Comparison of ENCODE assay signal across 8 cellular contexts in genomic region chr1:50976111-50976889, GRCh38. TPM values are rescaled to one million over a fixed set of nuclear protein-coding genes. Genes with fewer than 3 reads are reported as not detected.
A peak's percentile ranks its signal among the peaks of the same experiment; 100 is the strongest.
DNase-seq lines count a peak whose midpoint lies in the region; ATAC-seq and TF ChIP-seq lines count a peak whose summit lies in the region.

No MANE protein-coding gene starts in this region.

- peaks cover 3 to 26% of the 10 kb centered on the region in 2 experiments; a peak in 3 of 4 replicates for H3K79me1 ChIP-seq in IMR-90 (ENCODE audit: low read depth in 1 of 2, low read length in 2 of 2)

- peak overlapping the region; percentile 95 for H3K4me2 ChIP-seq in IMR-90 (ENCODE audit: low read depth, low read length)

- no peaks in the 10 kb centered on the region for H3K9me3 ChIP-seq in IMR-90 (ENCODE audit: control insufficient read depth, insufficient read depth, low read length)
- H3K9me3 ChIP-seq in skeletal muscle tissue (ENCODE audit: control insufficient read depth in 3 of 3, low read length in 3 of 3): no peaks in the 10 kb centered on the region

- H3K4me1 ChIP-seq in IMR-90 (ENCODE audit: control insufficient read depth, insufficient read depth, low read length) (peaks cover 6% of the 10 kb centered on the region; the same call in 1 of the 2 replicates), skeletal muscle tissue (ENCODE audit: control insufficient read depth in 3 of 3, insufficient read depth in 3 of 3, low read length in 3 of 3) (peaks cover 4 to 16% (median 8%) of the 10 kb centered on the region in 3 donors)

- peak overlapping the region; percentile 87 for H3K4me3 Mint-ChIP-seq in T-helper 2 cell treated with Interferon-gamma antibody and Interleukin-4, amounts not matched to agents 5 μg/mL and 100 μg/mL, for 36 hours

- H4K5ac ChIP-seq in IMR-90 (ENCODE audit: low read depth, low read length): peak overlapping the region; percentile 89

- H3K9me3 Mint-ChIP-seq in T-helper 2 cell treated with Interferon-gamma antibody and Interleukin-4, amounts not matched to agents 5 μg/mL and 100 μg/mL, for 36 hours: no peaks in the 10 kb centered on the region

- peak overlapping the region; percentile 95; the same call in 1 of the 2 replicates for H3K4me3 ChIP-seq in IMR-90 (ENCODE audit: insufficient read depth, low read depth, low read length)
- H3K4me3 ChIP-seq in skeletal muscle tissue (ENCODE audit: low read length in 3 of 3): peak overlapping the region; percentile 81 to 87 (median 85)

- H3K27ac ChIP-seq in IMR-90 (ENCODE audit: insufficient read depth, low read length) (peak overlapping the region; percentile 98), skeletal muscle tissue (ENCODE audit: low read depth, low read length) (peak overlapping the region; percentile 97)

- no CpG with 5 or more reads among the region's 19 CpGs for WGBS in IMR-90 (ENCODE audit: extremely low coverage in 2 of 2, insufficient read length in 1 of 2), 2 experiments

- CTCF ChIA-PET in IMR-90 (lab: Yijun Ruan, JAX): interaction anchor here (1.4 kb wide), 1 partner anchor 213 kb away, joined by 3 read pairs; no protein-coding TSS in a partner anchor

- peak overlapping the region; percentile 82 to 92 for H4K8ac ChIP-seq in IMR-90 (ENCODE audit: low read depth in 2 of 2, low read length in 2 of 2)

- peaks cover 46% of the 10 kb centered on the region for H3K27me3 Mint-ChIP-seq in T-helper 2 cell treated with Interferon-gamma antibody and Interleukin-4, amounts not matched to agents 5 μg/mL and 100 μg/mL, for 36 hours (ENCODE audit: low read depth)

- peak overlapping the region; percentile 93; the same call in 1 of the 2 replicates for H3K56ac ChIP-seq in IMR-90 (ENCODE audit: extremely low read depth, insufficient read depth, low read length)

- H2BK5ac ChIP-seq in IMR-90 (ENCODE audit: low read depth, low read length, poor library complexity, severe bottlenecking): peak overlapping the region; percentile 89

- H4K91ac ChIP-seq in IMR-90 (ENCODE audit: insufficient read depth, low read depth, low read length): peak overlapping the region; percentile 76; the same call in 1 of the 2 replicates

- TF ChIP-seq RAD21 in IMR-90 (IDR thresholded peaks at IDR 0.05; ENCODE audit: low read length): no peak

- peak overlapping the region; percentile 84 for H3K9ac ChIP-seq in IMR-90 (ENCODE audit: low read depth, low read length)
- peak overlapping the region; percentile 89 to 96 (median 95) for H3K9ac ChIP-seq in skeletal muscle tissue (ENCODE audit: low read depth in 1 of 3, low read length in 3 of 3)

- peak overlapping the region; percentile 78 for H3K4ac ChIP-seq in IMR-90 (ENCODE audit: low read depth, low read length)

- intact Hi-C loops in IMR-90 (cut with micrococcal nuclease): loop anchor here (1.0 to 10.0 kb wide), 2 partner anchors 8 to 319 kb away; no protein-coding TSS in a partner anchor
- intact Hi-C loops in posterior vena cava (cut with DNase I): no loop called here

- H3K36me3 ChIP-seq in IMR-90 (ENCODE audit: control insufficient read depth, insufficient read depth, low read length) (no peaks in the 10 kb centered on the region; the same call in 1 of the 2 replicates), skeletal muscle tissue (ENCODE audit: control insufficient read depth in 3 of 3, insufficient read depth in 3 of 3, low read length in 3 of 3) (no peaks in the 10 kb centered on the region)

- dilution Hi-C loops in IMR-90 (cut with HindIII; ENCODE audit: low sequenced_read_pairs, unreplicated experiment): no loop called here

- peaks cover 35% of the 10 kb centered on the region for H3K36me3 Mint-ChIP-seq in T-helper 2 cell treated with Interferon-gamma antibody and Interleukin-4, amounts not matched to agents 5 μg/mL and 100 μg/mL, for 36 hours (ENCODE audit: low read depth)

- peak overlapping the region; percentile 62; the same call in 1 of the 2 replicates for H2AK5ac ChIP-seq in IMR-90 (ENCODE audit: low read depth, low read length)

- DNase-seq in activated CD4-positive, CD25-positive, alpha-beta regulatory T cell (lab: John Stamatoyannopoulos, UW): no peak
- DNase-seq in IMR-90 (no peak), fibroblast of peridontal ligament (ENCODE audit: extremely low read depth) (peak; percentile 7), NCI-H526 (lab: John Stamatoyannopoulos, UW) (no peak), posterior vena cava (ENCODE audit: low spot score) (no peak)
- DNase-seq in T-helper 2 cell treated with Interferon-gamma antibody and Interleukin-4, amounts not matched to agents 5 μg/mL and 100 μg/mL, for 36 hours (ENCODE audit: low spot score): no peak

- no peaks in the 10 kb centered on the region for H3K27me3 ChIP-seq in IMR-90 (ENCODE audit: control insufficient read depth, insufficient read depth, low read length)
- H3K27me3 ChIP-seq in skeletal muscle tissue (ENCODE audit: control insufficient read depth in 3 of 3, insufficient read depth in 3 of 3, low read length in 3 of 3): no peaks in the 10 kb centered on the region

- no peak for TF ChIP-seq CTCF in IMR-90 (conservative IDR thresholded peaks at IDR 0.05; ENCODE audit: low read depth, low read length)

- in situ Hi-C loops in IMR-90 (cut with MboI; ENCODE audit: low sequenced_read_pairs): no loop called here

- no TSS peak for BruUV-seq in IMR-90 (replicated peaks; lab: Mats Ljungman, UMichigan)

- H2AK9ac ChIP-seq in IMR-90 (replicated peaks; ENCODE audit: low read depth, low read length, poor library complexity): peak overlapping the region; percentile 87

- peak overlapping the region; percentile 50 for H2BK20ac ChIP-seq in IMR-90 (ENCODE audit: low read depth, low read length)

- H2AFZ ChIP-seq in IMR-90 (replicated peaks; ENCODE audit: low read length, poor library complexity): peak overlapping the region; percentile 97

- H2BK120ac ChIP-seq in IMR-90 (ENCODE audit: low read depth, low read length): peak overlapping the region; percentile 30

- H3K4me1 Mint-ChIP-seq in T-helper 2 cell treated with Interferon-gamma antibody and Interleukin-4, amounts not matched to agents 5 μg/mL and 100 μg/mL, for 36 hours (ENCODE audit: low read depth): peaks cover 32% of the 10 kb centered on the region

- H3K23ac ChIP-seq in IMR-90 (ENCODE audit: low read depth, low read length): peak overlapping the region; percentile 84

- peak overlapping the region; percentile 87 for H3K14ac ChIP-seq in IMR-90 (replicated peaks; ENCODE audit: low read depth, low read length)

- ATAC-seq in activated CD4-positive, CD25-positive, alpha-beta regulatory T cell treated with anti-CD3 and anti-CD28 coated beads, Interleukin-2, amount 50 U/mL, for 24 hours: peak; percentile 45 to 52
- no peak for ATAC-seq in IMR-90 (ENCODE audit: low read depth)

- no peak for TF ChIP-seq POLR2A in IMR-90 (IDR thresholded peaks at IDR 0.05; ENCODE audit: low read depth, low read length)

- no peak overlapping the region for H3K27ac Mint-ChIP-seq in T-helper 2 cell treated with Interferon-gamma antibody and Interleukin-4, amounts not matched to agents 5 μg/mL and 100 μg/mL, for 36 hours

- H3K18ac ChIP-seq in IMR-90 (ENCODE audit: low read depth, low read length): peak overlapping the region; percentile 80

- H4K20me1 ChIP-seq in IMR-90 (ENCODE audit: insufficient read depth, low read length): no peaks in the 10 kb centered on the region

- H2BK15ac ChIP-seq in IMR-90 (ENCODE audit: low read depth, low read length): peak overlapping the region; percentile 31; the same call in 2 of the 3 replicates

- POLR2A ChIA-PET in IMR-90 (lab: Charles Lee; ENCODE audit: unreplicated experiment): no interaction called here

- peaks cover 2% of the 10 kb centered on the region; the same call in 1 of the 2 replicates for H3K9me1 ChIP-seq in IMR-90 (ENCODE audit: insufficient read depth, low read length)

TF ChIP-seq in IMR-90, 13 proteins besides CTCF, POLR2A, EP300 and RAD21:
- TF ChIP-seq, protein P1, sequence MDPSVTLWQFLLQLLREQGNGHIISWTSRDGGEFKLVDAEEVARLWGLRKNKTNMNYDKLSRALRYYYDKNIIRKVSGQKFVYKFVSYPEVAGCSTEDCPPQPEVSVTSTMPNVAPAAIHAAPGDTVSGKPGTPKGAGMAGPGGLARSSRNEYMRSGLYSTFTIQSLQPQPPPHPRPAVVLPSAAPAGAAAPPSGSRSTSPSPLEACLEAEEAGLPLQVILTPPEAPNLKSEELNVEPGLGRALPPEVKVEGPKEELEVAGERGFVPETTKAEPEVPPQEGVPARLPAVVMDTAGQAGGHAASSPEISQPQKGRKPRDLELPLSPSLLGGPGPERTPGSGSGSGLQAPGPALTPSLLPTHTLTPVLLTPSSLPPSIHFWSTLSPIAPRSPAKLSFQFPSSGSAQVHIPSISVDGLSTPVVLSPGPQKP (IDR thresholded peaks at IDR 0.05; ENCODE audit: borderline replicate concordance, low read depth, low read length): no peak

RNA-seq across cellular contexts. Expression of gene CDKN2C, which starts 6.3 kb away (rescaled TPM):
- total RNA-seq in IMR-90 (2012; rRNA removed): 14.3 and 18.9 TPM in 2 replicates
- polyA plus RNA-seq in IMR-90 (2012; rRNA removed): 13.5 and 15.5 TPM in 2 replicates
- polyA plus RNA-seq in IMR-90 (2012; cell fraction: cytosol; rRNA removed): 7.1 and 10.0 TPM in 2 replicates
- 3.0 and 4.7 TPM in 2 replicates for polyA plus RNA-seq in IMR-90 (2012; cell fraction: nucleus; rRNA removed; ENCODE audit: low replicate concordance)
- total RNA-seq in skeletal muscle tissue: 16.2 TPM
- total RNA-seq in posterior vena cava: 10 to 100 TPM; 11.2 to 20.5 TPM

RNA-seq across cellular contexts. Expression of gene FAF1, which starts 16.2 kb away (rescaled TPM):
- total RNA-seq in IMR-90 (2012; rRNA removed) (72.9 and 78.0 TPM in 2 replicates), skeletal muscle tissue (41.2 TPM), posterior vena cava (10 to 100 TPM; 55.3 to 64.2 TPM)
- 15.4 and 18.8 TPM in 2 replicates for polyA plus RNA-seq in IMR-90 (2012; rRNA removed)
- polyA plus RNA-seq in IMR-90 (2012; cell fraction: cytosol; rRNA removed): 1.5 and 12.3 TPM in 2 replicates
- 0.66 and 6.9 TPM in 2 replicates for polyA plus RNA-seq in IMR-90 (2012; cell fraction: nucleus; rRNA removed; ENCODE audit: low replicate concordance)
